Comparison of ENCODE assay signal across 16 cellular contexts in the genomic region with DNA sequence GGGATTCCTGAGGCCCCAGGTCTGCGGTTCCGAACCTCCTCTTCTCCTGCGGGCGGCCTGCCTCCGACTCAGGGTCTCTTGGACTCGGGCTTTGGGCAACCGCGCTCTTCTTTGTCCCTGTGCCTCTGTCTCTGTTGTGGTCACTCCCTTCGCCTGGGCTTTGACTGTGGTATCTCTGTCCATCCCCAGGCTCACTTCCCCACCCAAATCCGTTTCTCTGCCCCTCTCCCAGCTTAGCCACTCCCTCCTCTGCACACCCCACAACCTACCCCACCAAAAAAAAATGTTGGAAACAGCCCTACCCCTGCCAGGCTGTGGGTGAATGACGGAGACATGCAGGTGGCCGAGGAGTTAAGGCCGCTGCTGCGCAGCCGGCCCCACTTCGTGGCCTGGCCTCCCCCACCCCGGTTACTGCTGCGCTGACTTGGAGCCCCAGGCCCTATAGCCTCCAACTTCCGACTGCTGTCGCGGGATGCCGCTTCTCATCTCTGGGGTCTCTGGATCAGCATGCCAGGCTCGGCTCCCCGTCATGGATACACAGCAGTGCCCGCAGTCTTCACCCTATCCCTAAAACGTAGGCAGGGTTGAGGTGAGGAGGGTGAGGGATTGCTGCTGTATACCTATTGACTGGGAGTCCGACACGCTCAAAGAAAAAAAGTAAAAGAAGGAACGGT. TPM values are rescaled to one million over a fixed set of nuclear protein-coding genes. Genes with fewer than 3 reads are reported as not detected.
DNase-seq lines count a peak whose midpoint lies in the region; ATAC-seq and TF ChIP-seq lines count a peak whose summit lies in the region.
"Had no signal": no experiment of that assay in that cellular context is flagged by ENCODE, and none has a peak within 500 bp of the region (broad histone marks: within the 10 kb centered on the region; RNA-seq: fewer than 3 reads in every experiment).

No MANE protein-coding gene starts in this region.

- H3K4me2 ChIP-seq in GM23338: peak overlapping the region; percentile 96

- no peaks in the 10 kb centered on the region for H3K79me2 ChIP-seq in GM23338 (replicated peaks; ENCODE audit: insufficient read depth)

- H3K27me3 Mint-ChIP-seq in GM23338 (ENCODE audit: insufficient read depth, low read depth, poor library complexity) (peaks cover 88% of the 10 kb centered on the region), progenitor cell of endocrine pancreas (peaks cover 85% of the 10 kb centered on the region)

- H3K9me2 ChIP-seq in GM23338 (ENCODE audit: insufficient read depth): no peaks in the 10 kb centered on the region

- H3K36me3 Mint-ChIP-seq in GM23338 (ENCODE audit: low read depth) (peaks cover 2% of the 10 kb centered on the region; the same call in 1 of the 3 replicates), progenitor cell of endocrine pancreas (ENCODE audit: insufficient read depth) (no peaks in the 10 kb centered on the region)
- H3K36me3 Mint-ChIP-seq in stimulated activated effector memory CD8-positive, alpha-beta T cell treated with anti-CD3 and anti-CD28 coated beads, Interleukin-12 subunit alpha, Interleukin-12 subunit beta, amount 100 ng/mL, for 72 hours: no peaks in the 10 kb centered on the region

- DNase-seq in GM23338 (ENCODE audit: low spot score): peak; percentile 44
- DNase-seq in RWPE2 (ENCODE audit: low spot score): peak; percentile 80
- DNase-seq in progenitor cell of endocrine pancreas (ENCODE audit: low spot score, unreplicated experiment): no peak
- DNase-seq in stimulated activated effector memory CD8-positive, alpha-beta T cell treated with anti-CD3 and anti-CD28 coated beads, Interleukin-12 subunit alpha, Interleukin-12 subunit beta, amount 100 ng/mL, for 72 hours (ENCODE audit: low spot score in 2 of 2): no peak
- no peak for DNase-seq in putamen (ENCODE audit: low spot score)
- DNase-seq: activated CD4-positive, CD25-positive, alpha-beta regulatory T cell; activated CD8-positive, alpha-beta T cell treated with anti-CD3 and anti-CD28 coated beads, Interleukin-2, amount 10 ng/mL, durations not matched to agents 7 days and 5 days; CD4-positive, alpha-beta T cell; dermis blood vessel endothelial cell; NCI-H1930; NCI-H226; NCI-H748 treated with DMSO at 0.1 percent for 48 hours; T-helper 9 cell had no signal

- peak overlapping the region; percentile 82 for H3K4me3 ChIP-seq in GM23338
- no peak overlapping the region for H3K4me3 ChIP-seq in RWPE2 (ENCODE audit: severe bottlenecking)
- peak overlapping the region; percentile 60 for H3K4me3 ChIP-seq in iPS-18a (ENCODE audit: low read length)

- H3K9me3 Mint-ChIP-seq in GM23338 (no peaks in the 10 kb centered on the region), progenitor cell of endocrine pancreas (ENCODE audit: low read depth) (no peaks in the 10 kb centered on the region)
- no peaks in the 10 kb centered on the region for H3K9me3 Mint-ChIP-seq in stimulated activated effector memory CD8-positive, alpha-beta T cell treated with anti-CD3 and anti-CD28 coated beads, Interleukin-12 subunit alpha, Interleukin-12 subunit beta, amount 100 ng/mL, for 72 hours
- H3K9me3 Mint-ChIP-seq: CD4-positive, alpha-beta T cell had no signal

- H3K36me3 ChIP-seq in GM23338 (ENCODE audit: insufficient read depth) (no peaks in the 10 kb centered on the region), RWPE2 (ENCODE audit: low read depth) (no peaks in the 10 kb centered on the region), iPS-18a (ENCODE audit: control insufficient read depth, low read depth, low read length) (no peaks in the 10 kb centered on the region)
- H3K36me3 ChIP-seq: heart left ventricle had no signal

- TF ChIP-seq CTCF in GM23338 (conservative IDR thresholded peaks at IDR 0.05; ENCODE audit: low read depth in 2 of 2) (no peak), RWPE2 (IDR thresholded peaks at IDR 0.05; ENCODE audit: poor library complexity, severe bottlenecking) (no peak), progenitor cell of endocrine pancreas (IDR thresholded peaks at IDR 0.05; ENCODE audit: unreplicated experiment) (no peak)

- no peaks in the 10 kb centered on the region for H3F3A ChIP-seq in GM23338 (replicated peaks; ENCODE audit: low read depth)

- H3K27ac Mint-ChIP-seq in GM23338 (no peak overlapping the region), progenitor cell of endocrine pancreas (peak overlapping the region; percentile 49)
- H3K27ac Mint-ChIP-seq in stimulated activated effector memory CD8-positive, alpha-beta T cell treated with anti-CD3 and anti-CD28 coated beads, Interleukin-12 subunit alpha, Interleukin-12 subunit beta, amount 100 ng/mL, for 72 hours: no peak overlapping the region
- H3K27ac Mint-ChIP-seq: activated CD8-positive, alpha-beta T cell treated with anti-CD3 and anti-CD28 coated beads, Interleukin-2, amount 10 ng/mL, durations not matched to agents 7 days and 5 days; CD4-positive, alpha-beta T cell had no signal

- H3K4me1 ChIP-seq in GM23338 (ENCODE audit: insufficient read depth) (peaks cover 37% of the 10 kb centered on the region), RWPE2 (ENCODE audit: insufficient read depth, poor library complexity, severe bottlenecking) (no peaks in the 10 kb centered on the region), iPS-18a (ENCODE audit: control insufficient read depth, low read depth, low read length) (peaks cover 12% of the 10 kb centered on the region)

- H2AFZ ChIP-seq in GM23338: peak overlapping the region; percentile 81; the same call in 1 of the 2 replicates

- H3K4me3 Mint-ChIP-seq in GM23338: peak overlapping the region; percentile 80
- H3K4me3 Mint-ChIP-seq in progenitor cell of endocrine pancreas (ENCODE audit: low read depth): no peak overlapping the region
- H3K4me3 Mint-ChIP-seq in stimulated activated effector memory CD8-positive, alpha-beta T cell treated with anti-CD3 and anti-CD28 coated beads, Interleukin-12 subunit alpha, Interleukin-12 subunit beta, amount 100 ng/mL, for 72 hours: no peak overlapping the region
- H3K4me3 Mint-ChIP-seq: activated CD8-positive, alpha-beta T cell treated with anti-CD3 and anti-CD28 coated beads, Interleukin-2, amount 10 ng/mL, durations not matched to agents 7 days and 5 days; CD4-positive, alpha-beta T cell had no signal

- H3K9ac ChIP-seq in iPS-18a (ENCODE audit: low read length): no peak overlapping the region

- H4K20me1 ChIP-seq in GM23338 (replicated peaks; ENCODE audit: insufficient read depth): peaks cover 4% of the 10 kb centered on the region

- H3K4me1 Mint-ChIP-seq in GM23338 (peaks cover 40% of the 10 kb centered on the region), progenitor cell of endocrine pancreas (ENCODE audit: low read depth) (peaks cover 13% of the 10 kb centered on the region)
- peaks cover 25% of the 10 kb centered on the region for H3K4me1 Mint-ChIP-seq in stimulated activated effector memory CD8-positive, alpha-beta T cell treated with anti-CD3 and anti-CD28 coated beads, Interleukin-12 subunit alpha, Interleukin-12 subunit beta, amount 100 ng/mL, for 72 hours

- H3K9me3 ChIP-seq in RWPE2 (ENCODE audit: severe bottlenecking) (no peaks in the 10 kb centered on the region), iPS-18a (ENCODE audit: control insufficient read depth, low read depth, low read length) (no peaks in the 10 kb centered on the region)
- H3K9me3 ChIP-seq: heart left ventricle had no signal

- ATAC-seq in GM23338 (no peak), RWPE2 (ENCODE audit: low read depth) (no peak), HG03520 (IDR thresholded peaks at IDR 0.05; ENCODE audit: unreplicated experiment) (no peak)
- ATAC-seq in stimulated activated effector memory CD8-positive, alpha-beta T cell treated with anti-CD3 and anti-CD28 coated beads, Interleukin-12 subunit alpha, Interleukin-12 subunit beta, amount 100 ng/mL, for 72 hours: no peak
- ATAC-seq: activated CD8-positive, alpha-beta T cell treated with anti-CD3 and anti-CD28 coated beads, Interleukin-2, amount 10 ng/mL, durations not matched to agents 7 days and 5 days; heart left ventricle had no signal

- peaks cover 98% of the 10 kb centered on the region for H3K27me3 ChIP-seq in GM23338 (ENCODE audit: insufficient read depth)
- H3K27me3 ChIP-seq in RWPE2 (ENCODE audit: insufficient read depth, poor library complexity, severe bottlenecking): peaks cover 31% of the 10 kb centered on the region
- H3K27me3 ChIP-seq in iPS-18a (ENCODE audit: control insufficient read depth, insufficient read depth, low read length): peaks cover 100% of the 10 kb centered on the region

- H3K27ac ChIP-seq in GM23338 (ENCODE audit: low read depth): no peak overlapping the region
- no peak overlapping the region for H3K27ac ChIP-seq in RWPE2 (ENCODE audit: poor library complexity, severe bottlenecking)
- no peak overlapping the region for H3K27ac ChIP-seq in iPS-18a (ENCODE audit: low read length)

RNA-seq across cellular contexts. Expression of a gene that starts 2.7 kb away (rescaled TPM):
- total RNA-seq in GM23338 (2014; rRNA removed; shearing (Covaris generic)): 1.6 and 1.8 TPM in 2 replicates
- 2.3 and 2.5 TPM in 2 replicates for polyA plus RNA-seq in GM23338 (2016; fragmentation: Nextera tagmentation; extraction: Ambion mirVana)
- total RNA-seq in progenitor cell of endocrine pancreas: 5.9 and 6.1 TPM in 2 replicates

Comparison
In these comparisons a context has a peak if more than half of its experiments do, and no peak if none do; other contexts are left out.
1. DNase-seq: peak in GM23338 (single experiment) and RWPE2 (single experiment); none in progenitor cell of endocrine pancreas (single experiment), stimulated activated effector memory CD8-positive, alpha-beta T cell treated with anti-CD3 and anti-CD28 coated beads, Interleukin-12 subunit alpha, Interleukin-12 subunit beta, amount 100 ng/mL, for 72 hours (0 of 2) and putamen (single experiment).